In genomic region chr22:42962295-42963230, GRCh38 we compare ENCODE assay signal across 1 cellular context.
TF ChIP-seq lines count a peak whose summit lies in the region.

No MANE protein-coding gene starts in this region.

TF ChIP-seq in HepG2, 621 proteins besides CTCF, POLR2A, EP300 and RAD21:
- TF ChIP-seq BCLAF1 (IDR thresholded peaks at IDR 0.05) (no peak), FOXA1 (IDR thresholded peaks at IDR 0.05) (no peak), FOXA1 (CRISPR knock-in tag; IDR thresholded peaks at IDR 0.05) (no peak), SOX13 (IDR thresholded peaks at IDR 0.05) (no peak), SOX13 (CRISPR knock-in tag; conservative IDR thresholded peaks at IDR 0.05 in 1 of 2, IDR thresholded peaks at IDR 0.05 in 1 of 2) (peak in 1 of 2 experiments; percentile 67; a peak in 2 of 4 replicates), MAZ (IDR thresholded peaks at IDR 0.05; ENCODE audit: borderline replicate concordance, low read depth, low read length) (no peak), MAZ (CRISPR knock-in tag; IDR thresholded peaks at IDR 0.05; ENCODE audit: low read depth) (no peak), PREB (CRISPR knock-in tag; IDR thresholded peaks at IDR 0.05) (no peak), THYN1 (CRISPR knock-in tag; IDR thresholded peaks at IDR 0.05; ENCODE audit: borderline replicate concordance, low read depth) (no peak), ZBTB14 (CRISPR knock-in tag; IDR thresholded peaks at IDR 0.05) (no peak), MXD4 (CRISPR knock-in tag; IDR thresholded peaks at IDR 0.05) (no peak), ZNF3 (CRISPR knock-in tag; IDR thresholded peaks at IDR 0.05) (peak; percentile 89), RBM22 (optimal IDR thresholded peaks at IDR 0.05; ENCODE audit: low read length) (peak; percentile 6), ATF7-NPFF (CRISPR knock-in tag; IDR thresholded peaks at IDR 0.05; ENCODE audit: low read depth) (no peak), CREB1 (IDR thresholded peaks at IDR 0.05) (no peak), CREB1 (CRISPR knock-in tag; IDR thresholded peaks at IDR 0.05) (no peak), SKIL (CRISPR knock-in tag; IDR thresholded peaks at IDR 0.05; ENCODE audit: borderline replicate concordance) (no peak), TMF1 (CRISPR knock-in tag; IDR thresholded peaks at IDR 0.05; ENCODE audit: low read depth) (no peak), ZNF530 (CRISPR knock-in tag; IDR thresholded peaks at IDR 0.05; ENCODE audit: low read depth) (no peak), ZNF597 (CRISPR knock-in tag; IDR thresholded peaks at IDR 0.05) (no peak), GATAD2A (CRISPR knock-in tag; IDR thresholded peaks at IDR 0.05) (0 out of 2 replicates have a peak, but pooled peaks have one; percentile 18), ZNF780A (CRISPR knock-in tag; IDR thresholded peaks at IDR 0.05) (no peak), JUN (CRISPR knock-in tag; IDR thresholded peaks at IDR 0.05) (no peak), HES4 (CRISPR knock-in tag; IDR thresholded peaks at IDR 0.05; ENCODE audit: borderline replicate concordance) (no peak), SOX6 (IDR thresholded peaks at IDR 0.05) (no peak), SOX6 (CRISPR knock-in tag; IDR thresholded peaks at IDR 0.05) (0 out of 2 replicates have a peak, but pooled peaks have one; percentile 27), NCOA2 (CRISPR knock-in tag; IDR thresholded peaks at IDR 0.05) (peak; percentile 37; the same call in 1 of the 2 replicates), CEBPG (CRISPR knock-in tag; IDR thresholded peaks at IDR 0.05) (peak; percentile 38; the same call in 1 of the 2 replicates), TFAP4 (IDR thresholded peaks at IDR 0.05; ENCODE audit: borderline replicate concordance, low read depth) (peak; percentile 49; the same call in 1 of the 2 replicates), TEF (CRISPR knock-in tag; IDR thresholded peaks at IDR 0.05) (peak; percentile 75; the same call in 1 of the 2 replicates), ZBTB33 (CRISPR knock-in tag; IDR thresholded peaks at IDR 0.05) (peak; percentile 13; the same call in 1 of the 2 replicates), THAP9 (CRISPR knock-in tag; IDR thresholded peaks at IDR 0.05; ENCODE audit: borderline replicate concordance) (0 out of 2 replicates have a peak, but pooled peaks have one; percentile 25)
